2 cellular contexts compared by ENCODE assay signal in the genomic region with DNA sequence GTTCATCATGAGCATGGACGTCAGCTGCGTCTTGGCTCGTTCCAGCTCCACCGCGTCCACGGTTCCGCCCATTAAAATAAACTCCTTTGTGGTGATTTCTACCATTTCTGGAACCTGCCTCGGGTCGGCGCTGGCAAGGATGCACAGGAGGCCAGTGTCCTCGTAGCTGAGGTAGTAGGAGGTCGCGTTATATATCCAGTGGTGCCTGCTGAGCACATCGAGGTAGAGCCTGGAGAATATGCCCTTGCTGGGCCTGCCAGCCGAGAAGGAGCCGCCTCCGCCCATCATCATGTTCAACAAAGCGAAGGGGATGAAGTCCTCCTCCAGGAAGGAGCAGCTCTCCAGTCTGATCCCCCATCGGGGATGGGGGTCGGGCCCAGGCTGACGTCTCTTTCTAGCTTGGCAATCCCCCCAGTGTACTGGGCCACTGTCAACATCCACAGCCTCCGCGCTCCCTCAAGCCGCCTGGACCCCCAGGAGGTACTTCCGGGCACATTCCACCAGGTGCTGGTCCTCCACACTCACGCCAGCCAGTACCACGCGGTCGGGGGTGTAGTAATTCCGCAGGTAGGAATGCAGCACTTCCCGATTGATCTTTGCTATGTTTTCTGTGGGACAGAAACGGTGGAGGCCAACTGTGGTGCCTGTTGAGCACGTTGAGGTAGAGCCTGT.
TF ChIP-seq lines count a peak whose summit lies in the region.

No MANE protein-coding gene starts in this region.

TF ChIP-seq in SK-N-SH, 30 proteins besides CTCF, POLR2A, EP300 and RAD21 (continued from another document):
- TF ChIP-seq, protein P1, sequence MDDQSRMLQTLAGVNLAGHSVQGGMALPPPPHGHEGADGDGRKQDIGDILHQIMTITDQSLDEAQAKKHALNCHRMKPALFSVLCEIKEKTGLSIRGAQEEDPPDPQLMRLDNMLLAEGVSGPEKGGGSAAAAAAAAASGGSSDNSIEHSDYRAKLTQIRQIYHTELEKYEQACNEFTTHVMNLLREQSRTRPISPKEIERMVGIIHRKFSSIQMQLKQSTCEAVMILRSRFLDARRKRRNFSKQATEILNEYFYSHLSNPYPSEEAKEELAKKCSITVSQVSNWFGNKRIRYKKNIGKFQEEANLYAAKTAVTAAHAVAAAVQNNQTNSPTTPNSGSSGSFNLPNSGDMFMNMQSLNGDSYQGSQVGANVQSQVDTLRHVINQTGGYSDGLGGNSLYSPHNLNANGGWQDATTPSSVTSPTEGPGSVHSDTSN (IDR thresholded peaks at IDR 0.05), result no peak
- TF ChIP-seq, protein P2, sequence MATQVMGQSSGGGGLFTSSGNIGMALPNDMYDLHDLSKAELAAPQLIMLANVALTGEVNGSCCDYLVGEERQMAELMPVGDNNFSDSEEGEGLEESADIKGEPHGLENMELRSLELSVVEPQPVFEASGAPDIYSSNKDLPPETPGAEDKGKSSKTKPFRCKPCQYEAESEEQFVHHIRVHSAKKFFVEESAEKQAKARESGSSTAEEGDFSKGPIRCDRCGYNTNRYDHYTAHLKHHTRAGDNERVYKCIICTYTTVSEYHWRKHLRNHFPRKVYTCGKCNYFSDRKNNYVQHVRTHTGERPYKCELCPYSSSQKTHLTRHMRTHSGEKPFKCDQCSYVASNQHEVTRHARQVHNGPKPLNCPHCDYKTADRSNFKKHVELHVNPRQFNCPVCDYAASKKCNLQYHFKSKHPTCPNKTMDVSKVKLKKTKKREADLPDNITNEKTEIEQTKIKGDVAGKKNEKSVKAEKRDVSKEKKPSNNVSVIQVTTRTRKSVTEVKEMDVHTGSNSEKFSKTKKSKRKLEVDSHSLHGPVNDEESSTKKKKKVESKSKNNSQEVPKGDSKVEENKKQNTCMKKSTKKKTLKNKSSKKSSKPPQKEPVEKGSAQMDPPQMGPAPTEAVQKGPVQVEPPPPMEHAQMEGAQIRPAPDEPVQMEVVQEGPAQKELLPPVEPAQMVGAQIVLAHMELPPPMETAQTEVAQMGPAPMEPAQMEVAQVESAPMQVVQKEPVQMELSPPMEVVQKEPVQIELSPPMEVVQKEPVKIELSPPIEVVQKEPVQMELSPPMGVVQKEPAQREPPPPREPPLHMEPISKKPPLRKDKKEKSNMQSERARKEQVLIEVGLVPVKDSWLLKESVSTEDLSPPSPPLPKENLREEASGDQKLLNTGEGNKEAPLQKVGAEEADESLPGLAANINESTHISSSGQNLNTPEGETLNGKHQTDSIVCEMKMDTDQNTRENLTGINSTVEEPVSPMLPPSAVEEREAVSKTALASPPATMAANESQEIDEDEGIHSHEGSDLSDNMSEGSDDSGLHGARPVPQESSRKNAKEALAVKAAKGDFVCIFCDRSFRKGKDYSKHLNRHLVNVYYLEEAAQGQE (IDR thresholded peaks at IDR 0.05; ENCODE audit: low read depth, low read length), result no peak
- TF ChIP-seq, protein P3, sequence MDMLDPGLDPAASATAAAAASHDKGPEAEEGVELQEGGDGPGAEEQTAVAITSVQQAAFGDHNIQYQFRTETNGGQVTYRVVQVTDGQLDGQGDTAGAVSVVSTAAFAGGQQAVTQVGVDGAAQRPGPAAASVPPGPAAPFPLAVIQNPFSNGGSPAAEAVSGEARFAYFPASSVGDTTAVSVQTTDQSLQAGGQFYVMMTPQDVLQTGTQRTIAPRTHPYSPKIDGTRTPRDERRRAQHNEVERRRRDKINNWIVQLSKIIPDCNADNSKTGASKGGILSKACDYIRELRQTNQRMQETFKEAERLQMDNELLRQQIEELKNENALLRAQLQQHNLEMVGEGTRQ (IDR thresholded peaks at IDR 0.05; ENCODE audit: borderline replicate concordance, low read depth, low read length), result no peak
- TF ChIP-seq MXI1 (IDR thresholded peaks at IDR 0.05; ENCODE audit: low read depth, low read length) (no peak), FOXM1 (IDR thresholded peaks at IDR 0.05; ENCODE audit: low read depth) (no peak), TEAD4 (IDR thresholded peaks at IDR 0.05; ENCODE audit: borderline replicate concordance, insufficient read depth) (no peak), SMC3 (IDR thresholded peaks at IDR 0.05; ENCODE audit: low read depth, low read length) (no peak), EZH2phosphoT487 (IDR thresholded peaks at IDR 0.05; ENCODE audit: borderline replicate concordance, low read depth) (no peak), TAF1 (IDR thresholded peaks at IDR 0.05; ENCODE audit: borderline replicate concordance, low read depth, low read length) (no peak), POLR2AphosphoS5 (IDR thresholded peaks at IDR 0.05; ENCODE audit: low read depth, low read length) (no peak), ELF1 (IDR thresholded peaks at IDR 0.05) (no peak), GATA2 (CRISPR knock-in tag; IDR thresholded peaks at IDR 0.05) (no peak)

TF ChIP-seq in SK-N-SH treated with all-trans-retinoic acid at 6 μM for 48 hours, 23 proteins besides CTCF, POLR2A, EP300 and RAD21 (continued from another document):
- TF ChIP-seq BACH2 (CRISPR knock-in tag; IDR thresholded peaks at IDR 0.05; ENCODE audit: borderline replicate concordance), result no peak
- no peak for TF ChIP-seq PPARA (CRISPR knock-in tag; IDR thresholded peaks at IDR 0.05; ENCODE audit: borderline replicate concordance)
- TF ChIP-seq, protein P4, sequence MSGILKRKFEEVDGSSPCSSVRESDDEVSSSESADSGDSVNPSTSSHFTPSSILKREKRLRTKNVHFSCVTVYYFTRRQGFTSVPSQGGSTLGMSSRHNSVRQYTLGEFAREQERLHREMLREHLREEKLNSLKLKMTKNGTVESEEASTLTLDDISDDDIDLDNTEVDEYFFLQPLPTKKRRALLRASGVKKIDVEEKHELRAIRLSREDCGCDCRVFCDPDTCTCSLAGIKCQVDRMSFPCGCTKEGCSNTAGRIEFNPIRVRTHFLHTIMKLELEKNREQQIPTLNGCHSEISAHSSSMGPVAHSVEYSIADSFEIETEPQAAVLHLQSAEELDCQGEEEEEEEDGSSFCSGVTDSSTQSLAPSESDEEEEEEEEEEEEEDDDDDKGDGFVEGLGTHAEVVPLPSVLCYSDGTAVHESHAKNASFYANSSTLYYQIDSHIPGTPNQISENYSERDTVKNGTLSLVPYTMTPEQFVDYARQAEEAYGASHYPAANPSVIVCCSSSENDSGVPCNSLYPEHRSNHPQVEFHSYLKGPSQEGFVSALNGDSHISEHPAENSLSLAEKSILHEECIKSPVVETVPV (CRISPR knock-in tag; IDR thresholded peaks at IDR 0.05), result no peak
- TF ChIP-seq GLIS3 (CRISPR knock-in tag; IDR thresholded peaks at IDR 0.05), result no peak
- no peak for TF ChIP-seq CSDC2 (CRISPR knock-in tag; IDR thresholded peaks at IDR 0.05)
- no peak for TF ChIP-seq ZNF70 (CRISPR knock-in tag; IDR thresholded peaks at IDR 0.05)
- no peak for TF ChIP-seq OSR1 (CRISPR knock-in tag; IDR thresholded peaks at IDR 0.05)
- no peak for TF ChIP-seq TOX (CRISPR knock-in tag; IDR thresholded peaks at IDR 0.05; ENCODE audit: borderline replicate concordance)
- TF ChIP-seq, protein P5, sequence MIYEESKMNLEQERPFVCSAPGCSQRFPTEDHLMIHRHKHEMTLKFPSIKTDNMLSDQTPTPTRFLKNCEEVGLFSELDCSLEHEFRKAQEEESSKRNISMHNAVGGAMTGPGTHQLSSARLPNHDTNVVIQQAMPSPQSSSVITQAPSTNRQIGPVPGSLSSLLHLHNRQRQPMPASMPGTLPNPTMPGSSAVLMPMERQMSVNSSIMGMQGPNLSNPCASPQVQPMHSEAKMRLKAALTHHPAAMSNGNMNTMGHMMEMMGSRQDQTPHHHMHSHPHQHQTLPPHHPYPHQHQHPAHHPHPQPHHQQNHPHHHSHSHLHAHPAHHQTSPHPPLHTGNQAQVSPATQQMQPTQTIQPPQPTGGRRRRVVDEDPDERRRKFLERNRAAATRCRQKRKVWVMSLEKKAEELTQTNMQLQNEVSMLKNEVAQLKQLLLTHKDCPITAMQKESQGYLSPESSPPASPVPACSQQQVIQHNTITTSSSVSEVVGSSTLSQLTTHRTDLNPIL (CRISPR knock-in tag; IDR thresholded peaks at IDR 0.05; ENCODE audit: low read depth), result no peak
- no peak for TF ChIP-seq TCF4 (CRISPR knock-in tag; IDR thresholded peaks at IDR 0.05; ENCODE audit: borderline replicate concordance)
